Comparison of ENCODE assay signal across 22 cellular contexts in genomic region chr6:98020222-98020621, GRCh38.
DNase-seq lines count a peak whose midpoint lies in the region; ATAC-seq and TF ChIP-seq lines count a peak whose summit lies in the region.
"Had no signal": no experiment of that assay in that cellular context is flagged by ENCODE, and none has a peak within 500 bp of the region (broad histone marks: within the 10 kb centered on the region; RNA-seq: fewer than 3 reads in every experiment).

No MANE protein-coding gene starts in this region.

- peaks cover 19% of the 10 kb centered on the region for H3K4me1 ChIP-seq in GM23338 (ENCODE audit: insufficient read depth)
- peaks cover 12% of the 10 kb centered on the region for H3K4me1 ChIP-seq in smooth muscle cell (ENCODE audit: low read depth)
- H3K4me1 ChIP-seq: A549; BLaER1 treated with 17β-estradiol and CSF1 and Interleukin-3, amounts not matched to agents 10 nM and 100 nM had no signal

- H2AFZ ChIP-seq in GM23338 = no peak overlapping the region
- H2AFZ ChIP-seq in smooth muscle cell (ENCODE audit: low read depth) = peak overlapping the region; percentile 15

- peaks cover 2% of the 10 kb centered on the region for H3K27me3 Mint-ChIP-seq in GM23338 (ENCODE audit: insufficient read depth, low read depth, poor library complexity)
- no peaks in the 10 kb centered on the region for H3K27me3 Mint-ChIP-seq in neural crest cell (ENCODE audit: low read depth)
- H3K27me3 Mint-ChIP-seq: B cell; CD4-positive, alpha-beta memory T cell; CD4-positive, CD25-positive, alpha-beta regulatory T cell; CD8-positive, alpha-beta memory T cell had no signal

- H3K4me3 Mint-ChIP-seq in GM23338 (no peak overlapping the region), neural crest cell (no peak overlapping the region)
- H3K4me3 Mint-ChIP-seq: B cell; CD4-positive, alpha-beta memory T cell; CD4-positive, CD25-positive, alpha-beta regulatory T cell; CD8-positive, alpha-beta memory T cell had no signal

- H4K20me1 ChIP-seq in GM23338 (replicated peaks; ENCODE audit: insufficient read depth) (no peaks in the 10 kb centered on the region), smooth muscle cell (ENCODE audit: low read depth) (no peaks in the 10 kb centered on the region)
- H4K20me1 ChIP-seq: BLaER1 treated with 17β-estradiol and CSF1 and Interleukin-3, amounts not matched to agents 10 nM and 100 nM had no signal

- H3K9me3 ChIP-seq in smooth muscle cell (replicated peaks; ENCODE audit: low read depth) = no peaks in the 10 kb centered on the region
- H3K9me3 ChIP-seq: A549; BLaER1 treated with 17β-estradiol and CSF1 and Interleukin-3, amounts not matched to agents 10 nM and 100 nM had no signal

- peaks cover 14% of the 10 kb centered on the region for H3K4me1 Mint-ChIP-seq in GM23338
- peaks cover 10% of the 10 kb centered on the region for H3K4me1 Mint-ChIP-seq in neural crest cell
- H3K4me1 Mint-ChIP-seq: B cell; CD4-positive, alpha-beta memory T cell; CD4-positive, CD25-positive, alpha-beta regulatory T cell; CD8-positive, alpha-beta memory T cell had no signal

- H3K4me2 ChIP-seq in GM23338 (no peak overlapping the region), smooth muscle cell (no peak overlapping the region)
- H3K4me2 ChIP-seq: A549; BLaER1 treated with 17β-estradiol and CSF1 and Interleukin-3, amounts not matched to agents 10 nM and 100 nM had no signal

- H3K36me3 Mint-ChIP-seq in GM23338 (ENCODE audit: low read depth) (no peaks in the 10 kb centered on the region), neural crest cell (ENCODE audit: low read depth) (no peaks in the 10 kb centered on the region)
- H3K36me3 Mint-ChIP-seq: CD4-positive, alpha-beta memory T cell; CD4-positive, CD25-positive, alpha-beta regulatory T cell had no signal

- H3K27me3 ChIP-seq in GM23338 (ENCODE audit: insufficient read depth) (no peaks in the 10 kb centered on the region), smooth muscle cell (ENCODE audit: low read depth) (no peaks in the 10 kb centered on the region)
- H3K27me3 ChIP-seq: BLaER1 treated with 17β-estradiol and CSF1 and Interleukin-3, amounts not matched to agents 10 nM and 100 nM had no signal

- 65% methylated on average over 2 of the region's 2 CpGs for WGBS in smooth muscle cell (ENCODE audit: low lambda C conversion rate)

- DNase-seq in GM23338 (ENCODE audit: low spot score) (peak; percentile 44), neural crest cell (ENCODE audit: low read depth, low spot score) (no peak), smooth muscle cell (lab: John Stamatoyannopoulos, UW; ENCODE audit: unreplicated experiment) (no peak), GM10266 (ENCODE audit: extremely low spot score) (no peak), erythroblast (lab: John Stamatoyannopoulos, UW) (no peak)
- DNase-seq: AML-193; CD4-positive, alpha-beta memory T cell; CD4-positive, CD25-positive, alpha-beta regulatory T cell; CD8-positive, alpha-beta memory T cell; COR-L47; DMS 273 treated with DMSO at 0.1 percent for 48 hours; DMS153; DMS53; DMS79; DND-41; EL; GDM1 had no signal

- no peak overlapping the region for H3K9ac ChIP-seq in smooth muscle cell (ENCODE audit: low read depth)
- H3K9ac ChIP-seq: BLaER1 treated with 17β-estradiol and CSF1 and Interleukin-3, amounts not matched to agents 10 nM and 100 nM had no signal

- H3K36me3 ChIP-seq in GM23338 (ENCODE audit: insufficient read depth) (no peaks in the 10 kb centered on the region), smooth muscle cell (ENCODE audit: low read depth) (no peaks in the 10 kb centered on the region)
- H3K36me3 ChIP-seq: BLaER1 treated with 17β-estradiol and CSF1 and Interleukin-3, amounts not matched to agents 10 nM and 100 nM had no signal

- TF ChIP-seq CTCF in GM23338 (conservative IDR thresholded peaks at IDR 0.05; ENCODE audit: low read depth in 2 of 2) = no peak
- TF ChIP-seq CTCF in neural crest cell (conservative IDR thresholded peaks at IDR 0.05) = no peak
- no peak for TF ChIP-seq CTCF in smooth muscle cell (IDR thresholded peaks at IDR 0.05; ENCODE audit: borderline replicate concordance, insufficient read depth, poor library complexity, severe bottlenecking)
- TF ChIP-seq CTCF in GM10266 (IDR thresholded peaks at IDR 0.05; ENCODE audit: control insufficient read depth, insufficient read depth, low read depth, missing control alignments) = no peak

- no peaks in the 10 kb centered on the region for H3K9me2 ChIP-seq in GM23338 (ENCODE audit: insufficient read depth)

- H3K27ac ChIP-seq in GM23338 (ENCODE audit: low read depth) (no peak overlapping the region), smooth muscle cell (ENCODE audit: low read depth) (no peak overlapping the region)
- H3K27ac ChIP-seq: 22Rv1; A549; BLaER1 treated with 17β-estradiol and CSF1 and Interleukin-3, amounts not matched to agents 10 nM and 100 nM; C4-2B had no signal

- H3K27ac Mint-ChIP-seq in GM23338 (no peak overlapping the region), neural crest cell (ENCODE audit: unreplicated experiment) (peak overlapping the region; percentile 10)
- H3K27ac Mint-ChIP-seq: B cell; CD4-positive, alpha-beta memory T cell; CD4-positive, CD25-positive, alpha-beta regulatory T cell; CD8-positive, alpha-beta memory T cell had no signal

- TF ChIP-seq POLR2A in erythroblast (IDR thresholded peaks at IDR 0.05; ENCODE audit: low read length) = no peak

- H3K9me3 Mint-ChIP-seq in GM23338 (no peaks in the 10 kb centered on the region), neural crest cell (no peaks in the 10 kb centered on the region)

- no peak overlapping the region for H3K4me3 ChIP-seq in GM23338
- H3K4me3 ChIP-seq in smooth muscle cell = no peak overlapping the region
- H3K4me3 ChIP-seq: A549; BLaER1 treated with 17β-estradiol and CSF1 and Interleukin-3, amounts not matched to agents 10 nM and 100 nM had no signal

- H3F3A ChIP-seq in GM23338 (replicated peaks; ENCODE audit: low read depth) (no peaks in the 10 kb centered on the region), smooth muscle cell (ENCODE audit: low read depth) (no peaks in the 10 kb centered on the region)

- ATAC-seq in GM23338 = peak; percentile 62; the same call in 2 of the 3 replicates
- ATAC-seq: A549 had no signal

- H3K79me2 ChIP-seq in GM23338 (replicated peaks; ENCODE audit: insufficient read depth) = no peaks in the 10 kb centered on the region
- no peaks in the 10 kb centered on the region for H3K79me2 ChIP-seq in smooth muscle cell (ENCODE audit: low read depth)

TF ChIP-seq in GM23338, 12 proteins besides CTCF, POLR2A, EP300 and RAD21 (continues in another document):
- TF ChIP-seq ZNF114 (CRISPR knock-in tag; IDR thresholded peaks at IDR 0.05) (no peak), ETS1 (IDR thresholded peaks at IDR 0.05) (no peak)
